ENCODE assay signal across 9 cellular contexts in the genomic region with DNA sequence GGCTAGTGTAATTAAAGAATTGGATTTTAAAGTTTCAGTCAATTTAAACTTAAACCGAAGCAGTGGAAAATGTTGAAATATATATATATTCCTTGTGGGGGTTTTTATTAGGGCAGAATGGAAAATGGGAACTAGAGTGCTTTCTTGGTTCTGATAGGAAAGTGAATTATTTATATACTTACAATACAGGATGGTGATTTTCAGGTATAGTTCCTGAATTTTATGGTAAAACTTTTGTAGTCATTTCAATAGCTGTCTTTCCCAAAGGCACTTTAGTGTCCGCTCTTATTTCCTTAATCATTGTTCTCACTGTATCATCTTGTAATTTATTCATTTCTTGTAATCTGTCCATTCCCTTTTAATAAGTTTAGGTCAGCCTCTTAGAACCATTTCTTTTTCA. TPM values are rescaled to one million over a fixed set of nuclear protein-coding genes. Genes with fewer than 3 reads are reported as not detected.
DNase-seq lines count a peak whose midpoint lies in the region; ATAC-seq, FAIRE-seq and TF ChIP-seq lines count a peak whose summit lies in the region.
"Had no signal": no experiment of that assay in that cellular context is flagged by ENCODE, and none has a peak within 500 bp of the region (broad histone marks: within the 10 kb centered on the region; RNA-seq: fewer than 3 reads in every experiment).

No MANE protein-coding gene starts in this region.

- H3K4me1 Mint-ChIP-seq in H9 = peaks cover 46 to 48% of the 10 kb centered on the region in 2 experiments
- H3K4me1 Mint-ChIP-seq in activated naive CD8-positive, alpha-beta T cell treated with anti-CD3 and anti-CD28 coated beads, Interleukin-2, amount 10 ng/mL, durations not matched to agents 7 days and 5 days = peaks cover 61% of the 10 kb centered on the region

- H3K36me3 Mint-ChIP-seq in H9 (ENCODE audit: insufficient read depth in 1 of 3, low read depth in 3 of 3) = peaks cover 58 to 70% (median 67%) of the 10 kb centered on the region in 3 experiments
- peaks cover 66% of the 10 kb centered on the region for H3K36me3 Mint-ChIP-seq in activated naive CD8-positive, alpha-beta T cell treated with anti-CD3 and anti-CD28 coated beads, Interleukin-2, amount 10 ng/mL, durations not matched to agents 7 days and 5 days

- H2BK12ac ChIP-seq in H9 (ENCODE audit: insufficient read length, low read depth, low read length) = no peak overlapping the region

- no peak overlapping the region for H2BK20ac ChIP-seq in H9 (ENCODE audit: low read depth, low read length, poor library complexity, severe bottlenecking)

- DNase-seq in H9 (no peak), kidney (no peak), GM20000 (ENCODE audit: low spot score) (no peak), GM13976 (ENCODE audit: low spot score) (no peak), vagina (ENCODE audit: extremely low spot score in 2 of 2) (no peak)
- DNase-seq in activated naive CD8-positive, alpha-beta T cell treated with anti-CD3 and anti-CD28 coated beads, Interleukin-2, amount 10 ng/mL, durations not matched to agents 7 days and 5 days = no peak
- DNase-seq in activated effector memory CD4-positive, alpha-beta T cell treated with anti-CD3 and anti-CD28 coated beads, Interleukin-2, amount 50 U/mL, for 16 hours = no peak
- DNase-seq: DMS79 had no signal

- no peaks in the 10 kb centered on the region for H4K20me1 ChIP-seq in H9 (ENCODE audit: control insufficient read depth, insufficient read depth, insufficient read length)

- no peak overlapping the region for H3T11ph ChIP-seq in H9 (ENCODE audit: low read length)

- no peak overlapping the region for H2BK120ac ChIP-seq in H9 (ENCODE audit: low read depth, low read length, poor library complexity, severe bottlenecking)

- H4K8ac ChIP-seq in H9 (replicated peaks; ENCODE audit: insufficient read length, low read depth, low read length) = no peak overlapping the region

- in situ Hi-C loops in GM13976 (cut with MboI; ENCODE audit: low sequenced_read_pairs, unreplicated experiment) = no loop called here

- H2AK5ac ChIP-seq in H9 (ENCODE audit: insufficient read length, low read length) = no peak overlapping the region

- H3K9me3 Mint-ChIP-seq in H9 = peaks cover 1 to 3% of the 10 kb centered on the region in 2 experiments; a peak in 1 of 5 replicates
- H3K9me3 Mint-ChIP-seq in activated naive CD8-positive, alpha-beta T cell treated with anti-CD3 and anti-CD28 coated beads, Interleukin-2, amount 10 ng/mL, durations not matched to agents 7 days and 5 days = no peaks in the 10 kb centered on the region

- POLR2A ChIA-PET in activated naive CD8-positive, alpha-beta T cell treated with anti-CD3 and anti-CD28 coated beads, Interleukin-2, amount 10 ng/mL, durations not matched to agents 7 days and 5 days (lab: Charles Lee) = no interaction called here

- H3K27ac ChIP-seq in 22Rv1 = peak overlapping the region; percentile 80
- H3K27ac ChIP-seq in H9 (ENCODE audit: insufficient read length, low read depth, low read length) = no peak overlapping the region
- no peak overlapping the region for H3K27ac ChIP-seq in kidney (ENCODE audit: low read depth in 2 of 2, low read length in 2 of 2)
- H3K27ac ChIP-seq in vagina = no peak overlapping the region

- no peak for TF ChIP-seq POLR2A in vagina (IDR thresholded peaks at IDR 0.05)

- H3K4me1 ChIP-seq in H9 (ENCODE audit: insufficient read depth, low read length) (peaks cover 3% of the 10 kb centered on the region; the same call in 1 of the 2 replicates), kidney (ENCODE audit: control insufficient read depth in 1 of 2, insufficient read depth in 1 of 2, low read depth in 1 of 2, low read length in 2 of 2) (peaks cover 9 to 10% of the 10 kb centered on the region in 2 donors), vagina (peaks cover 48% of the 10 kb centered on the region)

- no peaks in the 10 kb centered on the region for H3K27me3 Mint-ChIP-seq in H9 (ENCODE audit: low read depth)
- H3K27me3 Mint-ChIP-seq in activated naive CD8-positive, alpha-beta T cell treated with anti-CD3 and anti-CD28 coated beads, Interleukin-2, amount 10 ng/mL, durations not matched to agents 7 days and 5 days = no peaks in the 10 kb centered on the region

- H3K23ac ChIP-seq in H9 (ENCODE audit: insufficient read length, low read depth, low read length) = no peak overlapping the region

- no peak overlapping the region for H4K5ac ChIP-seq in H9 (ENCODE audit: insufficient read length, low read depth, low read length)

- WGBS in H9 (ENCODE audit: extremely low coverage, insufficient read length, low lambda C conversion rate) = no CpG with 5 or more reads among the region's 2 CpGs

- H3K27me3 ChIP-seq in H9 (ENCODE audit: insufficient read depth, low read length) (no peaks in the 10 kb centered on the region), vagina (no peaks in the 10 kb centered on the region)

- H3K79me2 ChIP-seq in H9 (ENCODE audit: insufficient read depth, low read length) = peaks cover 13% of the 10 kb centered on the region; the same call in 1 of the 2 replicates

- H3K9me3 ChIP-seq in H9 (ENCODE audit: control insufficient read depth, low read depth, low read length) = no peaks in the 10 kb centered on the region
- no peaks in the 10 kb centered on the region for H3K9me3 ChIP-seq in kidney (ENCODE audit: control insufficient read depth in 1 of 2, low read length in 2 of 2)
- no peaks in the 10 kb centered on the region for H3K9me3 ChIP-seq in vagina

- H2BK5ac ChIP-seq in H9 (ENCODE audit: insufficient read length, low read length) = no peak overlapping the region

- H4K91ac ChIP-seq in H9 (ENCODE audit: insufficient read length, low read depth, low read length) = no peak overlapping the region

- H3K9ac ChIP-seq in H9 (ENCODE audit: extremely low read depth, insufficient read length, low read length) = peak overlapping the region; percentile 100
- no peak overlapping the region for H3K9ac ChIP-seq in kidney (ENCODE audit: low read length in 2 of 2)

- TF ChIP-seq CTCF in 22Rv1 (IDR thresholded peaks at IDR 0.05) (no peak), H9 (conservative IDR thresholded peaks at IDR 0.05) (no peak), kidney (IDR thresholded peaks at IDR 0.05; ENCODE audit: borderline replicate concordance, extremely low read depth, insufficient read depth) (no peak), GM20000 (IDR thresholded peaks at IDR 0.05; ENCODE audit: extremely low read depth, missing control alignments) (no peak), GM13976 (IDR thresholded peaks at IDR 0.05; ENCODE audit: borderline replicate concordance, control extremely low read depth, extremely low read depth, insufficient read depth, missing control alignments) (no peak), vagina (IDR thresholded peaks at IDR 0.05) (no peak)

- H3K56ac ChIP-seq in H9 (ENCODE audit: insufficient read length, low read depth, low read length) = no peak overlapping the region

- peaks cover 7% of the 10 kb centered on the region for H3K23me2 ChIP-seq in H9 (ENCODE audit: insufficient read length, low read depth, low read length, poor library complexity, severe bottlenecking)

- H3K14ac ChIP-seq in H9 (ENCODE audit: insufficient read depth, low read length) = no peak overlapping the region

- H2BK15ac ChIP-seq in H9 (ENCODE audit: low read depth, low read length) = no peak overlapping the region

- H2AFZ ChIP-seq in H9 (ENCODE audit: low read length) = no peak overlapping the region

- peak overlapping the region in 2 of 3 experiments; percentile 44 to 98; a peak in 4 of 7 replicates for H3K27ac Mint-ChIP-seq in H9
- H3K27ac Mint-ChIP-seq in activated naive CD8-positive, alpha-beta T cell treated with anti-CD3 and anti-CD28 coated beads, Interleukin-2, amount 10 ng/mL, durations not matched to agents 7 days and 5 days = peak overlapping the region; percentile 61

- H3K4me3 ChIP-seq in kidney (ENCODE audit: low read length in 2 of 2) (peak overlapping the region; percentile 19 to 89), vagina (peak overlapping the region in 1 of 2 donors; percentile 52)

- H3K18ac ChIP-seq in H9 (ENCODE audit: insufficient read length, low read depth, low read length) = no peak overlapping the region

- H3K36me3 ChIP-seq in kidney (ENCODE audit: control insufficient read depth in 1 of 2, insufficient read depth in 2 of 2, low read length in 2 of 2) = peaks cover 24 to 48% of the 10 kb centered on the region in 2 donors
- peaks cover 0 to 45% of the 10 kb centered on the region in 2 donors for H3K36me3 ChIP-seq in vagina

- H3K4me2 ChIP-seq in H9 (ENCODE audit: insufficient read depth, insufficient read length, low read length) = peak overlapping the region; percentile 96

- H3K79me1 ChIP-seq in H9 (ENCODE audit: insufficient read depth, low read depth, low read length, poor library complexity, severe bottlenecking) = peaks cover 6% of the 10 kb centered on the region

- H3K4ac ChIP-seq in H9 (ENCODE audit: low read depth, low read length) = no peak overlapping the region

- intact Hi-C loops in kidney (cut with DNase I) = no loop called here
- intact Hi-C loops in vagina (cut with DNase I) = no loop called here

- peak overlapping the region; percentile 95 to 98 for H3K4me3 Mint-ChIP-seq in H9
- peak overlapping the region; percentile 99 for H3K4me3 Mint-ChIP-seq in activated naive CD8-positive, alpha-beta T cell treated with anti-CD3 and anti-CD28 coated beads, Interleukin-2, amount 10 ng/mL, durations not matched to agents 7 days and 5 days

- no peak for FAIRE-seq in kidney (lab: Jason Lieb, UNC)

- no peak for ATAC-seq in activated naive CD8-positive, alpha-beta T cell treated with anti-CD3 and anti-CD28 coated beads, Interleukin-2, amount 10 ng/mL, durations not matched to agents 7 days and 5 days (ENCODE audit: low read depth)

RNA-seq across cellular contexts. Expression of gene RPL37A, which starts 1.9 kb away (rescaled TPM):
- 3,719 and 3,769 TPM in 2 replicates for total RNA-seq in H9 (2021)
- total RNA-seq in activated naive CD8-positive, alpha-beta T cell treated with anti-CD3 and anti-CD28 coated beads, Interleukin-2, amount 10 ng/mL, durations not matched to agents 7 days and 5 days = 1,000 to 10,000 TPM; 2,315 to 2,375 TPM
- total RNA-seq in kidney = 1,810 TPM
- polyA plus RNA-seq in kidney (ENCODE audit: insufficient read depth, low read depth, low replicate concordance) = 4,316 TPM
- 1,089 TPM for total RNA-seq in vagina
